Comparison of ENCODE assay signal across 8 cellular contexts in the genomic region with DNA sequence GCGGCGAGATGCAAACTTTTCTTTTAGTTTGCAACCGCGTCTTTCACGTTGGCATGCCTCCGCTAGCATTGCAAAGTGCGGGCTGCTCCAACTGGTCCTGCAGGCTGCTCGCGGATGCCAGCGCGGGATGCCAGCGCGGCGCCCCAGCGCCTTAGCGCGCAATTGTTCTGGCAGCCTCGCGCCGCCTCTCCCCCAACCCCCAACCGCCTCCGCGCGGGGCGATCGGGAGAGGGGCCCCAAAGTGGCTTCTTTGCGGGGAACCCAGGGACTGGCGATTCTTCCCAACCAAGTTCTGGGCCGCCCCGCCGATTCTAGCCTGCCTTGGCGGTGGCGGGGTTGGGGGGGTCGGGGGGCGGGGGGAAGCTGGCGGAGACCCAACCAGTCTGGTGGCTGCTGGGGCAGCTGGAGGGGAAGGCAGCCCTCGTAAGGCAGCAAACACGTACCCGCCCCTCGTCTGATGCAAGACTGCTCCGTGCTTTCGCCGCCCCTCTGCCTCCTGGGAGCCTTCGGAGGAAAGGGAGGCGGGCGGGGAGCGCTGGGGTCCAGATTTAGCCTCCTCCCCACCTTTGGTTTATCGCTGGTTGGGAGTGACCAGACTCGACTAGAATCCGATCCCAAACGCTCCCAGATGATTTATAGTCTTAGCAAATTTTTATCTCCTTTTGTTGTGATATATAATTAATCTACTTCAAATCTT. TPM values are rescaled to one million over a fixed set of nuclear protein-coding genes. Genes with fewer than 3 reads are reported as not detected.
DNase-seq lines count a peak whose midpoint lies in the region; ATAC-seq, FAIRE-seq and TF ChIP-seq lines count a peak whose summit lies in the region.

No MANE protein-coding gene starts in this region.

- peak; percentile 83 for DNase-seq in AG09309 (ENCODE audit: low read depth)
- DNase-seq in MG63: peak; percentile 97
- peak; percentile 87 for DNase-seq in SIG-M5 treated with dmso at 0.1 percent for 504 hours (lab: John Stamatoyannopoulos, UW; ENCODE audit: unreplicated experiment)
- peak; percentile 43 to 67 (median 55) for DNase-seq in K562 (ENCODE audit: extremely low read depth in 1 of 4, low spot score in 3 of 4)
- DNase-seq in cerebellum (ENCODE audit: low spot score): no peak

- peak; percentile 14 for ATAC-seq in GM19328 (IDR thresholded peaks at IDR 0.05; ENCODE audit: unreplicated experiment)
- ATAC-seq in K562: peak; percentile 93

- H4K20me1 ChIP-seq in K562 (replicated peaks; ENCODE audit: control insufficient read depth, insufficient read depth, low read length): peaks cover 24% of the 10 kb centered on the region

- peak overlapping the region; percentile 93 for H3K4me2 ChIP-seq in K562 (ENCODE audit: insufficient read depth, low read length)

- no TSS peak for BruUV-seq in K562 (replicated peaks; lab: Mats Ljungman, UMichigan)

- WGBS in K562 (ENCODE audit: insufficient coverage, low coverage, missing lambda C conversion rate): 4% methylated on average over 41 of the region's 51 CpGs

- H3K4me1 ChIP-seq in K562 (replicated peaks in 1 of 2; ENCODE audit: control insufficient read depth in 2 of 2, insufficient read depth in 2 of 2, low read length in 2 of 2) (peaks cover 17 to 30% of the 10 kb centered on the region in 2 experiments), iPS-20b (ENCODE audit: insufficient read depth, low read length) (peaks cover 21% of the 10 kb centered on the region), skeletal muscle tissue (ENCODE audit: control insufficient read depth in 3 of 3, insufficient read depth in 3 of 3, low read length in 3 of 3) (peaks cover 16 to 25% (median 24%) of the 10 kb centered on the region in 3 donors)

- H2AFZ ChIP-seq in K562 (ENCODE audit: low read depth, low read length): peak overlapping the region; percentile 85

- TF ChIP-seq EP300 in K562 (IDR thresholded peaks at IDR 0.05; ENCODE audit: low read length): peak; percentile 54; the same call in 1 of the 2 replicates

- POLR2A ChIA-PET in K562 (lab: Yijun Ruan, JAX): interaction anchor here (0.6 to 2.7 kb wide), 15 partner anchors 9 to 67 kb away, joined by 3 to 11 read pairs (median 6); partner anchors contain the start of gene ZNF697

- peaks cover 31% of the 10 kb centered on the region for H3K36me3 ChIP-seq in MG63
- no peaks in the 10 kb centered on the region for H3K36me3 ChIP-seq in K562 (ENCODE audit: control insufficient read depth, insufficient read depth, low read length)
- H3K36me3 ChIP-seq in iPS-20b (ENCODE audit: insufficient read depth, low read depth, low read length): peaks cover 22% of the 10 kb centered on the region; the same call in 1 of the 2 replicates
- H3K36me3 ChIP-seq in skeletal muscle tissue (ENCODE audit: control insufficient read depth in 3 of 3, insufficient read depth in 3 of 3, low read length in 3 of 3): no peaks in the 10 kb centered on the region

- H3K9me3 ChIP-seq in MG63 (no peaks in the 10 kb centered on the region), K562 (replicated peaks; ENCODE audit: control insufficient read depth, insufficient read depth, low read depth, low read length) (no peaks in the 10 kb centered on the region), iPS-20b (ENCODE audit: insufficient read depth, low read depth, low read length) (no peaks in the 10 kb centered on the region), skeletal muscle tissue (ENCODE audit: control insufficient read depth in 3 of 3, low read length in 3 of 3) (no peaks in the 10 kb centered on the region)

- H3K4me3 ChIP-seq in AG09309 (ENCODE audit: control insufficient read depth, low read depth, low read length) (peak overlapping the region; percentile 97), MG63 (peak overlapping the region; percentile 92), K562 (peak overlapping the region; percentile 68), iPS-20b (ENCODE audit: low read length) (peak overlapping the region; percentile 98), skeletal muscle tissue (ENCODE audit: low read length in 3 of 3) (peak overlapping the region; percentile 69 to 76 (median 70))

- no peak for FAIRE-seq in K562 (lab: Jason Lieb, UNC)

- intact Hi-C loops in K562 (cut with micrococcal nuclease): loop anchor here (2.0 to 5.0 kb wide), 2 partner anchors 24 to 35 kb away; no protein-coding TSS in a partner anchor

- H3K27me3 ChIP-seq in MG63 (peaks cover 2% of the 10 kb centered on the region; the same call in 1 of the 2 replicates), K562 (ENCODE audit: control insufficient read depth in 2 of 2, insufficient read depth in 2 of 2, low read length in 2 of 2) (peaks cover 2 to 12% of the 10 kb centered on the region in 2 experiments; a peak in 4 of 5 replicates), iPS-20b (ENCODE audit: insufficient read depth, low read length) (no peaks in the 10 kb centered on the region), skeletal muscle tissue (ENCODE audit: control insufficient read depth in 3 of 3, insufficient read depth in 3 of 3, low read length in 3 of 3) (peaks cover 2 to 16% (median 14%) of the 10 kb centered on the region in 3 donors)

- H3K27ac ChIP-seq in K562 (ENCODE audit: extremely low read depth, low read depth, low read length): peak overlapping the region; percentile 60; the same call in 2 of the 3 replicates
- peak overlapping the region; percentile 97 for H3K27ac ChIP-seq in iPS-20b (ENCODE audit: low read length)
- no peak overlapping the region for H3K27ac ChIP-seq in skeletal muscle tissue (ENCODE audit: low read depth, low read length)

- in situ Hi-C loops in K562 (cut with MboI): no loop called here

- peaks cover 39% of the 10 kb centered on the region for H3K79me2 ChIP-seq in K562 (ENCODE audit: control insufficient read depth, insufficient read depth, low read length)

- TF ChIP-seq RAD21 in K562 (CRISPR knock-in tag; conservative IDR thresholded peaks at IDR 0.05 in 1 of 2, IDR thresholded peaks at IDR 0.05 in 1 of 2): no peak

- CTCF ChIA-PET in K562 (lab: Yijun Ruan, JAX; ENCODE audit: low intra/inter-chr PET ratio): no interaction called here

- TF ChIP-seq CTCF in AG09309 (IDR thresholded peaks at IDR 0.05; ENCODE audit: control insufficient read depth, insufficient read depth, low read depth, low read length, missing control alignments): no peak
- no peak for TF ChIP-seq CTCF in K562 (IDR thresholded peaks at IDR 0.05 in 2 of 3, conservative IDR thresholded peaks at IDR 0.05 in 1 of 3; ENCODE audit: insufficient read depth in 2 of 3, low read depth in 1 of 3, low read length in 3 of 3)

- no peak for TF ChIP-seq POLR2A in K562 (conservative IDR thresholded peaks at IDR 0.05)

- H3K9ac ChIP-seq in K562 (ENCODE audit: insufficient read depth in 1 of 2, low read depth in 2 of 2, low read length in 2 of 2): peak overlapping the region; percentile 79 to 89
- H3K9ac ChIP-seq in iPS-20b (ENCODE audit: low read depth, low read length): peak overlapping the region; percentile 99
- H3K9ac ChIP-seq in skeletal muscle tissue (ENCODE audit: low read depth in 1 of 3, low read length in 3 of 3): peak overlapping the region in 2 of 3 donors; percentile 32 to 66

- H3K9me1 ChIP-seq in K562 (ENCODE audit: control insufficient read depth, insufficient read depth, low read length): no peaks in the 10 kb centered on the region

TF ChIP-seq in K562, 482 proteins besides CTCF, POLR2A, EP300 and RAD21 (continues in another document):
- TF ChIP-seq RBM34 (IDR thresholded peaks at IDR 0.05; ENCODE audit: borderline replicate concordance, insufficient read depth, low read length) (no peak), CHCHD3 (CRISPR knock-in tag; IDR thresholded peaks at IDR 0.05) (no peak), ZNF41 (CRISPR knock-in tag; conservative IDR thresholded peaks at IDR 0.05) (no peak)

RNA-seq across cellular contexts. Expression of gene PHGDH, which starts 0.8 kb away (rescaled TPM):
- total RNA-seq in MG63 (2014; rRNA removed; shearing (Covaris generic); ENCODE audit: low replicate concordance): 240 and 396 TPM in 2 replicates
- total RNA-seq in K562 (2011; cell fraction: chromatin; rRNA removed; ENCODE audit: low replicate concordance): 36.0 and 39.7 TPM in 2 replicates
- 29.1 and 29.2 TPM in 2 replicates for total RNA-seq in K562 (2011; cell fraction: nucleolus; rRNA removed)
- total RNA-seq in K562 (2011; cell fraction: nucleoplasm; rRNA removed): 31.7 TPM in 2 replicates
- total RNA-seq in K562 (2014; rRNA removed) (59.3 and 65.5 TPM in 2 replicates), K562 (2014; rRNA removed; fragmentation: Illumina TruSeq; extraction: Trizol) (36.2 and 36.8 TPM in 2 replicates), K562 (2015; rRNA removed; fragmentation: Illumina TruSeq; extraction: Trizol) (12.1 and 12.9 TPM in 2 replicates), K562 (2021) (61.6 and 78.8 TPM in 2 replicates), skeletal muscle tissue (50.1 TPM), cerebellum (36.2 TPM)
- polyA plus RNA-seq in K562 (2011; rRNA removed) (6.7 and 25.1 TPM in 2 replicates), K562 (2014; fragmentation: Illumina TruSeq; extraction: Trizol) (57.9 and 63.6 TPM in 2 replicates), K562 (2014; fragmentation: Nextera tagmentation; extraction: Ambion mirVana) (10 to 100 TPM in 1 of 2 experiments, 1 to 10 TPM in 1; 8.6 to 14.7 TPM), K562 (2014; rRNA removed) (71.5 and 84.2 TPM in 2 replicates)
- polyA plus RNA-seq in K562 (2011; cell fraction: cytosol; rRNA removed): 7.6 and 14.9 TPM in 2 replicates
- polyA plus RNA-seq in K562 (2011; cell fraction: nucleus; rRNA removed): 12.3 and 25.6 TPM in 2 replicates
- 40.8 and 809 TPM in 2 replicates for polyA plus RNA-seq in K562 (2012)
- polyA minus RNA-seq in K562 (2011; rRNA and poly(A)+ RNA removed): 11.2 and 33.6 TPM in 2 replicates
- 5.7 and 28.2 TPM in 2 replicates for polyA minus RNA-seq in K562 (2011; cell fraction: cytosol; rRNA and poly(A)+ RNA removed)
- 7.8 and 23.7 TPM in 2 replicates for polyA minus RNA-seq in K562 (2011; cell fraction: nucleus; rRNA and poly(A)+ RNA removed)

RNA-seq across cellular contexts. Expression of gene HMGCS2, which starts 56.2 kb away (rescaled TPM):
- total RNA-seq in MG63 (2014; rRNA removed; shearing (Covaris generic); ENCODE audit: low replicate concordance): not detected in 2 replicates
- not detected in 2 replicates for total RNA-seq in K562 (2011; cell fraction: chromatin; rRNA removed; ENCODE audit: low replicate concordance)
- not detected in 2 replicates for total RNA-seq in K562 (2011; cell fraction: nucleolus; rRNA removed)
- total RNA-seq in K562 (2011; cell fraction: nucleoplasm; rRNA removed): not detected in 2 replicates
- not detected in 2 replicates for total RNA-seq in K562 (2014; rRNA removed)
- total RNA-seq in K562 (2014; rRNA removed; fragmentation: Illumina TruSeq; extraction: Trizol): not detected in 2 replicates
- not detected in 2 replicates for total RNA-seq in K562 (2015; rRNA removed; fragmentation: Illumina TruSeq; extraction: Trizol)
- total RNA-seq in K562 (2021): 0.13 and 0.18 TPM in 2 replicates
- polyA plus RNA-seq in K562 (2011; rRNA removed): not detected in 2 replicates
- polyA plus RNA-seq in K562 (2011; cell fraction: cytosol; rRNA removed): not detected in 2 replicates
- polyA plus RNA-seq in K562 (2011; cell fraction: nucleus; rRNA removed): not detected in 2 replicates
- not detected in 2 replicates for polyA plus RNA-seq in K562 (2012)
- not detected in 2 replicates for polyA plus RNA-seq in K562 (2014; fragmentation: Illumina TruSeq; extraction: Trizol)
- not detected for polyA plus RNA-seq in K562 (2014; fragmentation: Nextera tagmentation; extraction: Ambion mirVana)
- not detected in 2 replicates for polyA plus RNA-seq in K562 (2014; rRNA removed)
- polyA minus RNA-seq in K562 (2011; rRNA and poly(A)+ RNA removed): not detected in 2 replicates
- not detected in 2 replicates for polyA minus RNA-seq in K562 (2011; cell fraction: cytosol; rRNA and poly(A)+ RNA removed)
- polyA minus RNA-seq in K562 (2011; cell fraction: nucleus; rRNA and poly(A)+ RNA removed): not detected in 2 replicates
- total RNA-seq in skeletal muscle tissue: 2.1 TPM
- 0.64 TPM for total RNA-seq in cerebellum

Comparison
In these comparisons a context has a peak if more than half of its experiments do, and no peak if none do; other contexts are left out.
1. H3K9ac ChIP-seq: peak in every context shown above with its lines; median percentile 99 in iPS-20b; 84 in K562; 49 in skeletal muscle tissue.